27 cellular contexts compared by ENCODE assay signal in genomic region chr14:95018845-95019244, GRCh38.
DNase-seq lines count a peak whose midpoint lies in the region; ATAC-seq and TF ChIP-seq lines count a peak whose summit lies in the region.
"Had no signal": no experiment of that assay in that cellular context is flagged by ENCODE, and none has a peak within 500 bp of the region (broad histone marks: within the 10 kb centered on the region; RNA-seq: fewer than 3 reads in every experiment).

No MANE protein-coding gene starts in this region.

- peaks cover 4% of the 10 kb centered on the region for H3K27me3 ChIP-seq in left ventricle myocardium inferior (ENCODE audit: low read depth)
- H3K27me3 ChIP-seq: adrenal gland, heart left ventricle, Peyer's patch, testis, vagina had no signal

- H3K4me3 ChIP-seq in left ventricle myocardium inferior, result no peak overlapping the region
- no peak overlapping the region for H3K4me3 ChIP-seq in SK-N-MC
- H3K4me3 ChIP-seq in fibroblast of villous mesenchyme (ENCODE audit: low read depth, low read length), result no peak overlapping the region
- H3K4me3 ChIP-seq: adrenal gland, HAP-1, heart left ventricle, Peyer's patch, smooth muscle cell, testis, vagina had no signal

- DNase-seq in Right ventricle myocardium inferior (ENCODE audit: missing footprints) (no peak), left ventricle myocardium inferior (no peak), SK-N-MC (ENCODE audit: low read depth, low spot score) (peak; percentile 52), fibroblast of villous mesenchyme (ENCODE audit: low read depth) (peak; percentile 40), stromal cell of bone marrow (ENCODE audit: low read depth) (peak; percentile 55), erythroblast (lab: John Stamatoyannopoulos, UW) (no peak)
- DNase-seq in activated T-cell treated with anti-CD3 and anti-CD28 coated beads, Interleukin-2, amount 50 U/mL, for 1 hour, result no peak
- DNase-seq: activated CD4-positive, alpha-beta T cell treated with anti-CD3 and anti-CD28 coated beads for 36 hours; activated naive CD4-positive, alpha-beta T cell; activated T-cell treated with anti-CD3 and anti-CD28 coated beads, Interleukin-2, amount 50 U/mL, for 4 hours; effector memory CD8-positive, alpha-beta T cell; heart left ventricle; naive thymus-derived CD4-positive, alpha-beta T cell; NCI-H526 treated with DMSO at 0.1 percent for 48 hours; occipital lobe; Peyer's patch; stimulated activated CD4-positive, alpha-beta T cell treated with anti-CD3 and anti-CD28 coated beads, Interleukin-2, amount 100 ng/mL, for 48 hours; T-helper 17 cell; testis had no signal

- H3K36me3 ChIP-seq in left ventricle myocardium inferior (no peaks in the 10 kb centered on the region), SK-N-MC (ENCODE audit: insufficient read depth, low read length) (no peaks in the 10 kb centered on the region)
- H3K36me3 ChIP-seq: adrenal gland, HAP-1, heart left ventricle, Peyer's patch, vagina had no signal

- TF ChIP-seq POLR2A in erythroblast (IDR thresholded peaks at IDR 0.05; ENCODE audit: low read length), result no peak

- intact Hi-C loops in Right ventricle myocardium inferior (cut with DNase I), result no loop called here
- intact Hi-C loops in left ventricle myocardium inferior (cut with micrococcal nuclease), result no loop called here

- H3K9me3 ChIP-seq in left ventricle myocardium inferior (replicated peaks), result peaks cover 21% of the 10 kb centered on the region
- H3K9me3 ChIP-seq in SK-N-MC (ENCODE audit: low read depth, low read length), result peaks cover 4% of the 10 kb centered on the region; the same call in 1 of the 2 replicates
- H3K9me3 ChIP-seq: adrenal gland, HAP-1, testis, vagina had no signal

- ATAC-seq in Right ventricle myocardium inferior (peak; percentile 72), HG03097 (IDR thresholded peaks at IDR 0.05; ENCODE audit: low FRiP score, unreplicated experiment) (no peak)
- ATAC-seq: activated CD4-positive, alpha-beta T cell treated with anti-CD3 and anti-CD28 coated beads for 36 hours; activated T-cell treated with anti-CD3 and anti-CD28 coated beads, Interleukin-2, amount 50 U/mL, for 4 hours; effector memory CD8-positive, alpha-beta T cell; esophagus mucosa; naive thymus-derived CD4-positive, alpha-beta T cell; stimulated activated effector memory CD8-positive, alpha-beta T cell treated with anti-CD3 and anti-CD28 coated beads, Interleukin-12 subunit alpha, Interleukin-12 subunit beta, amount 100 ng/mL, for 72 hours; T-helper 17 cell had no signal

- TF ChIP-seq CTCF in left ventricle myocardium inferior (IDR thresholded peaks at IDR 0.05; ENCODE audit: borderline replicate concordance), result no peak
- no peak for TF ChIP-seq CTCF in fibroblast of villous mesenchyme (IDR thresholded peaks at IDR 0.05; ENCODE audit: insufficient read depth, low read depth, low read length)

- H3K4me1 ChIP-seq in left ventricle myocardium inferior, result no peaks in the 10 kb centered on the region
- H3K4me1 ChIP-seq: adrenal gland, HAP-1, heart left ventricle, Peyer's patch, testis, vagina had no signal

- no peak overlapping the region for H3K9ac ChIP-seq in SK-N-MC (ENCODE audit: insufficient read length)

- H3K27ac ChIP-seq in left ventricle myocardium inferior (replicated peaks) (no peak overlapping the region), SK-N-MC (peak overlapping the region; percentile 47; the same call in 1 of the 2 replicates)
- H3K27ac ChIP-seq: adrenal gland, C4-2B, heart left ventricle, Peyer's patch, testis, vagina had no signal

Comparison
In these comparisons a context has a peak if more than half of its experiments do, and no peak if none do; other contexts are left out.
1. DNase-seq: peak in SK-N-MC (single experiment), fibroblast of villous mesenchyme (single experiment) and stromal cell of bone marrow (single experiment); none in Right ventricle myocardium inferior (single experiment), left ventricle myocardium inferior (single experiment), activated T-cell treated with anti-CD3 and anti-CD28 coated beads, Interleukin-2, amount 50 U/mL, for 1 hour (single experiment) and erythroblast (0 of 2).